Comparison of ENCODE assay signal across 11 cellular contexts in the genomic region with DNA sequence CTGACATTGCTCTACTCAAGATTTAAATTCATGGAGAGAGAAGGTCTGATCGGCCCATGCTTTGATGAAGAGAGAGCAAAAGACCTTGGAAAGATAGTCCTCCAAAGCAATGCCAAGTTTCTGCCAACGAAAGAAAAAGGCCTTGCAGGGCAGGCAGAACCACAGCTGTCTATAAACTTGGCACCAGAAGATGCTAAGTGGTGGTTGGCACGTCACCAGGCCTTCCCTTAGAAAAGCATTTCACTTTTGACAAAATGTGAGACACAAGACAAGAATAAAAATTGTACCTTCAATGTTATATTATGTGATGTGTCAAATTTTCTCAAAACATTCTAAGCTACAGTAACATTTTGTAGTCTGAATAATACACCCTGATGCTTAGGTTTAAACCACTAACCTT. TPM values are rescaled to one million over a fixed set of nuclear protein-coding genes. Genes with fewer than 3 reads are reported as not detected.
"Had no signal": no experiment of that assay in that cellular context is flagged by ENCODE, and none has a peak within 500 bp of the region (broad histone marks: within the 10 kb centered on the region; RNA-seq: fewer than 3 reads in every experiment).

No MANE protein-coding gene starts in this region.

- FAIRE-seq: H1, H54 had no signal

- H3K27ac ChIP-seq: GM23248 had no signal

- H2AFZ ChIP-seq: GM23248, GM23338 had no signal

- DNase-seq: GM23248, GOT3, H7, H9, HCEC 1CT, HFFc6 had no signal

- ATAC-seq: GM23338, HCT116 had no signal

- H3K9me3 ChIP-seq: HAP-1 had no signal

- H3K4me1 ChIP-seq: HAP-1 had no signal

- H3K36me3 ChIP-seq: HAP-1 had no signal

- H3K4me2 ChIP-seq: GM23338 had no signal

- H3K4me3 ChIP-seq: GM23248, GM23338, HAP-1 had no signal

- H3K9ac ChIP-seq: GM23248 had no signal

RNA-seq across cellular contexts. Expression of a gene that starts 42.0 kb away (rescaled TPM):
- total RNA-seq: GM23248, HFFc6 had no signal
